Comparison of ENCODE assay signal across 14 cellular contexts in the genomic region with DNA sequence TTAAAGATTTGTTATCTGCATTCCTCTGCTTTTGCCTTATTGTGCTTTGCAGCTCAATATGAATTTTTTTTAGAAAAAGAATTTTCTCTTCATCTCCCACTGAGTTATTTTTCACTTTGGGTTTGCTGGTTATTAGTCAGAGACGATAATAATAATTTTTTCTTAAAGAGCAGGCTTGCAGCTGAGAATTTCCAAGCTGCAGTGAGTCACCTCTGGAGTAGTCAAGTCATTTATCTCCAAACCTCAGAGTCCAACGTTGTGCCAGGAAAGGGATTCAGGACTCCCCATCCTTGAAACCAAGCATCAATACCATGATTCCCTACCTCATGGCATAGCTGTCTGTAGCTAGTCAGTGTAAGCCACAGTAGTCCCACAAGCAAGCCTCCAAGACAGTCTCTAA. TPM values are rescaled to one million over a fixed set of nuclear protein-coding genes. Genes with fewer than 3 reads are reported as not detected.
DNase-seq lines count a peak whose midpoint lies in the region; ATAC-seq and TF ChIP-seq lines count a peak whose summit lies in the region.
"Had no signal": no experiment of that assay in that cellular context is flagged by ENCODE, and none has a peak within 500 bp of the region (broad histone marks: within the 10 kb centered on the region; RNA-seq: fewer than 3 reads in every experiment).

No MANE protein-coding gene starts in this region.

- peaks cover 9% of the 10 kb centered on the region; the same call in 1 of the 2 replicates for H3K4me1 ChIP-seq in GM23248 (ENCODE audit: insufficient read depth)
- H3K4me1 ChIP-seq: A549, pancreas, testis had no signal

- no peaks in the 10 kb centered on the region for H3K9me3 Mint-ChIP-seq in activated CD4-positive, alpha-beta T cell treated with anti-CD3 and anti-CD28 coated beads for 36 hours (ENCODE audit: low read depth)

- intact Hi-C loops in activated CD4-positive, alpha-beta T cell treated with anti-CD3 and anti-CD28 coated beads for 36 hours (cut with DNase I, micrococcal nuclease) = no loop called here

- no peaks in the 10 kb centered on the region for H3F3A ChIP-seq in GM23248 (ENCODE audit: insufficient read depth)

- TF ChIP-seq CTCF in AG04449 (IDR thresholded peaks at IDR 0.05; ENCODE audit: insufficient read depth, low read length, missing control alignments) (no peak), fibroblast of the aortic adventitia (IDR thresholded peaks at IDR 0.05; ENCODE audit: insufficient read depth, low read length) (no peak)

- no peak overlapping the region for H3K27ac ChIP-seq in GM23248
- H3K27ac ChIP-seq: A549, coronary artery, pancreas, testis had no signal

- POLR2A ChIA-PET in AG04449 (lab: Yijun Ruan, JAX) = interaction anchor here (0.9 to 1.2 kb wide), 2 partner anchors 13 to 255 kb away, joined by 3 to 4 read pairs; no protein-coding TSS in a partner anchor
- POLR2A ChIA-PET in activated CD4-positive, alpha-beta T cell treated with anti-CD3 and anti-CD28 coated beads for 36 hours (lab: Charles Lee) = no interaction called here

- WGBS in GM23248 (ENCODE audit: low coverage in 1 of 2, low lambda C conversion rate in 2 of 2, missing lambda C conversion rate in 2 of 2), 2 experiments = 3 to 5% methylated on average over 2 of the region's 2 CpGs

- H3K4me3 Mint-ChIP-seq in activated CD4-positive, alpha-beta T cell treated with anti-CD3 and anti-CD28 coated beads for 36 hours = no peak overlapping the region

- H3K27me3 Mint-ChIP-seq in activated CD4-positive, alpha-beta T cell treated with anti-CD3 and anti-CD28 coated beads for 36 hours = peaks cover 10% of the 10 kb centered on the region

- no peak overlapping the region for H2AFZ ChIP-seq in GM23248

- peak; percentile 42 for DNase-seq in AG04449 (ENCODE audit: low read depth, low spot score)
- peak; percentile 88 for DNase-seq in GM23248
- peak; percentile 22 for DNase-seq in RKO (ENCODE audit: low spot score)
- peak; percentile 88 for DNase-seq in fibroblast of the aortic adventitia (ENCODE audit: low read depth)
- no peak for DNase-seq in stimulated activated naive CD4-positive, alpha-beta T cell (lab: John Stamatoyannopoulos, UW)
- no peak for DNase-seq in activated CD4-positive, alpha-beta T cell treated with anti-CD3 and anti-CD28 coated beads for 36 hours
- no peak for DNase-seq in epidermal melanocyte (ENCODE audit: insufficient read length, low spot score)
- DNase-seq: NCI-H1048; pancreas; stimulated activated CD4-positive, alpha-beta T cell treated with anti-CD3 and anti-CD28 coated beads, Interleukin-12 subunit alpha, Interleukin-12 subunit beta, amount 100 ng/mL, for 4 hours; testis had no signal

- H3K9me2 ChIP-seq in GM23248 (ENCODE audit: insufficient read depth) = no peaks in the 10 kb centered on the region

- H4K20me1 ChIP-seq in GM23248 (ENCODE audit: insufficient read depth) = no peaks in the 10 kb centered on the region

- H3K9me3 ChIP-seq in GM23248 (ENCODE audit: low read depth) = no peaks in the 10 kb centered on the region
- H3K9me3 ChIP-seq: pancreas, testis had no signal

- H3K4me1 Mint-ChIP-seq in activated CD4-positive, alpha-beta T cell treated with anti-CD3 and anti-CD28 coated beads for 36 hours = no peaks in the 10 kb centered on the region

- ATAC-seq in HG03095 (IDR thresholded peaks at IDR 0.05; ENCODE audit: unreplicated experiment) = no peak
- no peak for ATAC-seq in activated CD4-positive, alpha-beta T cell treated with anti-CD3 and anti-CD28 coated beads for 36 hours
- ATAC-seq: A549 had no signal

- in situ Hi-C loops in GM23248 (cut with MboI) = no loop called here

- H3K27ac Mint-ChIP-seq in activated CD4-positive, alpha-beta T cell treated with anti-CD3 and anti-CD28 coated beads for 36 hours = no peak overlapping the region

- CTCF ChIA-PET in AG04449 (lab: Yijun Ruan, JAX) = interaction anchor here (0.7 to 2.4 kb wide), 5 partner anchors 13 to 238 kb away, joined by 3 to 19 read pairs (median 7); no protein-coding TSS in a partner anchor
- CTCF ChIA-PET in activated CD4-positive, alpha-beta T cell treated with anti-CD3 and anti-CD28 coated beads for 36 hours (lab: Charles Lee) = interaction anchor here (0.7 to 1.4 kb wide), 2 partner anchors 13 to 24 kb away, joined by 3 to 5 read pairs; no protein-coding TSS in a partner anchor

- no peaks in the 10 kb centered on the region for H3K36me3 ChIP-seq in GM23248 (ENCODE audit: low read depth)
- H3K36me3 ChIP-seq: pancreas had no signal

- H3K4me3 ChIP-seq in AG04449 (ENCODE audit: low read depth, low read length) (no peak overlapping the region), GM23248 (no peak overlapping the region), fibroblast of the aortic adventitia (ENCODE audit: low read depth, low read length) (no peak overlapping the region)
- H3K4me3 ChIP-seq: A549, coronary artery, pancreas, testis had no signal

- no peaks in the 10 kb centered on the region for H3K36me3 Mint-ChIP-seq in activated CD4-positive, alpha-beta T cell treated with anti-CD3 and anti-CD28 coated beads for 36 hours (ENCODE audit: low read depth)

- no peaks in the 10 kb centered on the region for H3K79me2 ChIP-seq in GM23248 (ENCODE audit: insufficient read depth)

- H3K4me2 ChIP-seq in GM23248 (ENCODE audit: unreplicated experiment) = no peak overlapping the region
- H3K4me2 ChIP-seq: A549 had no signal

- peaks cover 3% of the 10 kb centered on the region; the same call in 1 of the 2 replicates for H3K27me3 ChIP-seq in GM23248 (replicated peaks; ENCODE audit: insufficient read depth)
- H3K27me3 ChIP-seq: pancreas, testis had no signal

- H3K9ac ChIP-seq in GM23248 = no peak overlapping the region

RNA-seq across cellular contexts. Expression of gene EGR2, which starts 15.2 kb away (rescaled TPM):
- total RNA-seq in GM23248 (2014; rRNA removed; shearing (Covaris generic)) = 0.76 and 1.1 TPM in 2 replicates
- polyA plus RNA-seq in GM23248 (2016; fragmentation: Nextera tagmentation; extraction: Ambion mirVana) = 2.2 and 2.6 TPM in 2 replicates
- total RNA-seq in fibroblast of the aortic adventitia (ENCODE audit: low replicate concordance) = 0.90 TPM in 1 of 2 replicates, not detected in the other
- total RNA-seq in activated CD4-positive, alpha-beta T cell treated with anti-CD3 and anti-CD28 coated beads for 36 hours = 10 to 100 TPM; 46.0 to 53.9 TPM

RNA-seq across cellular contexts. Expression of gene ADO, which starts 26.8 kb away (rescaled TPM):
- total RNA-seq in GM23248 (2014; rRNA removed; shearing (Covaris generic)) = 37.7 and 38.8 TPM in 2 replicates
- polyA plus RNA-seq in GM23248 (2016; fragmentation: Nextera tagmentation; extraction: Ambion mirVana) = 4.5 and 5.5 TPM in 2 replicates
- total RNA-seq in fibroblast of the aortic adventitia (ENCODE audit: low replicate concordance) = 11.0 and 22.0 TPM in 2 replicates
- total RNA-seq in activated CD4-positive, alpha-beta T cell treated with anti-CD3 and anti-CD28 coated beads for 36 hours = 10 to 100 TPM; 21.5 to 23.2 TPM

Comparison
In these comparisons a context has a peak if more than half of its experiments do, and no peak if none do; other contexts are left out.
1. DNase-seq: peak in AG04449 (single experiment), GM23248 (single experiment), RKO (single experiment) and fibroblast of the aortic adventitia (single experiment); none in stimulated activated naive CD4-positive, alpha-beta T cell (0 of 6), activated CD4-positive, alpha-beta T cell treated with anti-CD3 and anti-CD28 coated beads for 36 hours (single experiment) and epidermal melanocyte (single experiment).
2. RNA of gene EGR2, which starts 15.2 kb away (total RNA-seq): 46.0 to 53.9 TPM in activated CD4-positive, alpha-beta T cell treated with anti-CD3 and anti-CD28 coated beads for 36 hours; 0.90 TPM in fibroblast of the aortic adventitia and 0.76 to 1.1 TPM in GM23248; every median in the first group is over 10 times any median in the second.